Comparison of ENCODE assay signal across 9 cellular contexts in the genomic region with DNA sequence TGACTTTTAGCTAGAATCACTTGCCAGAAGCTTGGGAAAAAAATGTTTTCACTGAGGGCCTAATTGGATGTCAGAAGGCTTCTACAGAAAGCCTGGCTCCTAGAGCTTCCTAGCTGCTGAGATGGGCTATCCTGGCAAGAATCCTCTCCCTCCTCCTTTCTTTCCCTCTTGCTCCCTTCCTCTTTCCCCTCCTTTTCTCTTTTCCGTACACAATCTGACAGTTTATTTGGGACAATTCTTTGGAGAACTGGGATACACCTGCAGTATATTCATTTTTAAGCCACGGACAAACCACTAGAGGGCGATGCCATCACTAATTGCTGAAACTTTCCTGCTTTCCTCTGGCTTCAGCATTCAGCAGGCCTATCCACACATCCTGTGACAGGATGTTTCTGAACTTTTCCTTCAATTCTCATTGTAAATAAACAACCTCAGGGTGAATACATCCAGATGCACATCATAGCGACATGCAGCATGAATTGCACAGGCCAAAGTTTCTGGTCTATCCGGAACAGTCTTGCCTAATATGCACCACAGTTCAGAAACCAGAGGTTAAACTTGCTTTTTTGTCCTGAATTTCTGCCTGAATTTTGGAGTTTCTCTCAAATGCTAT.
DNase-seq lines count a peak whose midpoint lies in the region; ATAC-seq and TF ChIP-seq lines count a peak whose summit lies in the region.
"Had no signal": no experiment of that assay in that cellular context is flagged by ENCODE, and none has a peak within 500 bp of the region (broad histone marks: within the 10 kb centered on the region; RNA-seq: fewer than 3 reads in every experiment).

No MANE protein-coding gene starts in this region.

- no peak for ATAC-seq in DND-41 (ENCODE audit: insufficient read depth, low read depth)
- ATAC-seq in GM19025 (IDR thresholded peaks at IDR 0.05; ENCODE audit: low read depth, unreplicated experiment): peak; percentile 66
- peak; percentile 91 for ATAC-seq in HG03378 (IDR thresholded peaks at IDR 0.05; ENCODE audit: unreplicated experiment)
- ATAC-seq in right lobe of liver: peak; percentile 77 to 94 (median 92)

- H2AFZ ChIP-seq in DND-41 (ENCODE audit: low read depth, low read length) (no peak overlapping the region), OCI-LY3 (ENCODE audit: low read depth, low read length) (no peak overlapping the region)

- H3K27ac ChIP-seq in DND-41 (ENCODE audit: low read length) (no peak overlapping the region), OCI-LY3 (ENCODE audit: low read length) (no peak overlapping the region), dorsolateral prefrontal cortex (peak overlapping the region in 13 of 59 donors; percentile 2 to 71 (median 40)), right lobe of liver (peak overlapping the region; percentile 35 to 40 (median 36))

- H3K4me1 ChIP-seq in DND-41 (ENCODE audit: insufficient read depth, low read length): no peaks in the 10 kb centered on the region
- no peaks in the 10 kb centered on the region for H3K4me1 ChIP-seq in OCI-LY3 (ENCODE audit: low read length)
- H3K4me1 ChIP-seq in right lobe of liver: peaks cover 0 to 16% (median 5%) of the 10 kb centered on the region in 4 donors

- peak; percentile 18 for DNase-seq in DND-41
- DNase-seq in dorsolateral prefrontal cortex: peak in 4 of 10 donors; percentile 17 to 52 (median 34)
- DNase-seq in right lobe of liver: no peak
- DNase-seq in NOMO-1 treated with dmso at 0.1 percent for 144 hours (lab: John Stamatoyannopoulos, UW; ENCODE audit: unreplicated experiment): no peak
- DNase-seq in activated CD8-positive, alpha-beta memory T cell treated with anti-CD3 and anti-CD28 coated beads for 24 hours: no peak
- DNase-seq: activated naive CD8-positive, alpha-beta T cell treated with anti-CD3 and anti-CD28 coated beads, Interleukin-2, amount 10 ng/mL, durations not matched to agents 7 days and 5 days had no signal

- TF ChIP-seq POLR2A in right lobe of liver (IDR thresholded peaks at IDR 0.05): peak; percentile 9

- no peaks in the 10 kb centered on the region for H3K36me3 ChIP-seq in DND-41 (ENCODE audit: insufficient read depth, low read length)
- H3K36me3 ChIP-seq in OCI-LY3 (replicated peaks; ENCODE audit: low read depth, low read length): peaks cover 13% of the 10 kb centered on the region
- H3K36me3 ChIP-seq in right lobe of liver: no peaks in the 10 kb centered on the region

- WGBS in right lobe of liver (ENCODE audit: insufficient coverage, low coverage, low lambda C conversion rate, missing lambda C conversion rate): 8% methylated on average over 5 of the region's 5 CpGs

- H3K4me2 ChIP-seq in DND-41 (ENCODE audit: insufficient read depth, low read length) (no peak overlapping the region), OCI-LY3 (ENCODE audit: low read length) (no peak overlapping the region)

- H3K9me3 ChIP-seq in DND-41 (ENCODE audit: insufficient read depth, low read length, severe bottlenecking) (no peaks in the 10 kb centered on the region), OCI-LY3 (ENCODE audit: insufficient read depth, low read length) (no peaks in the 10 kb centered on the region), right lobe of liver (peaks cover 0 to 1% (median 0%) of the 10 kb centered on the region in 4 donors)

- TF ChIP-seq CTCF in DND-41 (IDR thresholded peaks at IDR 0.05; ENCODE audit: borderline replicate concordance, extremely low read depth, low read length, poor library complexity, severe bottlenecking): peak; percentile 73
- peak; percentile 88 for TF ChIP-seq CTCF in OCI-LY3 (IDR thresholded peaks at IDR 0.05; ENCODE audit: low read depth, low read length)
- TF ChIP-seq CTCF in dorsolateral prefrontal cortex (IDR thresholded peaks at IDR 0.05 in 54 of 56, conservative IDR thresholded peaks at IDR 0.05 in 2 of 56; ENCODE audit: low read depth in 1 of 56, partially characterized antibody in 56 of 56): peak; percentile 47 to 83 (median 73)
- TF ChIP-seq CTCF in right lobe of liver (IDR thresholded peaks at IDR 0.05): peak; percentile 65 to 80 (median 68)

- H3K79me2 ChIP-seq in DND-41 (ENCODE audit: insufficient read depth, low read length): no peaks in the 10 kb centered on the region
- H3K79me2 ChIP-seq in OCI-LY3 (ENCODE audit: low read length): no peaks in the 10 kb centered on the region

- intact Hi-C loops in dorsolateral prefrontal cortex (cut with DNase I): loop anchor here in 1 of 2 donors (5.0 kb wide), 1 partner anchor 724 kb away; no protein-coding TSS in a partner anchor
- intact Hi-C loops in right lobe of liver (cut with DNase I): no loop called here

- H3K4me3 ChIP-seq in DND-41 (ENCODE audit: low read depth in 1 of 2, low read length in 2 of 2) (no peak overlapping the region), OCI-LY3 (ENCODE audit: low read length) (no peak overlapping the region), dorsolateral prefrontal cortex (no peak overlapping the region), right lobe of liver (no peak overlapping the region)

- H3K9ac ChIP-seq in DND-41 (ENCODE audit: low read depth, low read length) (no peak overlapping the region), OCI-LY3 (ENCODE audit: low read length) (no peak overlapping the region)

- H4K20me1 ChIP-seq in DND-41 (ENCODE audit: insufficient read depth, low read length) (no peaks in the 10 kb centered on the region), OCI-LY3 (ENCODE audit: insufficient read depth, low read length) (no peaks in the 10 kb centered on the region)

- H3K27me3 ChIP-seq in DND-41 (ENCODE audit: insufficient read depth, low read length, poor library complexity) (no peaks in the 10 kb centered on the region), OCI-LY3 (ENCODE audit: low read depth, low read length) (no peaks in the 10 kb centered on the region), dorsolateral prefrontal cortex (no peaks in the 10 kb centered on the region), right lobe of liver (no peaks in the 10 kb centered on the region)

Comparison
In these comparisons a context has a peak if more than half of its experiments do, and no peak if none do; other contexts are left out.
1. H3K27ac ChIP-seq: peak in right lobe of liver (3 of 3); none in DND-41 (single experiment) and OCI-LY3 (single experiment).
2. Peak in every context shown above with its lines, with median percentiles within 50 percentile points of each other: CTCF ChIP-seq.